In genomic region chr7:80907612-80908011, GRCh38 we compare ENCODE assay signal across 20 cellular contexts. TPM values are rescaled to one million over a fixed set of nuclear protein-coding genes. Genes with fewer than 3 reads are reported as not detected.
DNase-seq lines count a peak whose midpoint lies in the region; ATAC-seq and TF ChIP-seq lines count a peak whose summit lies in the region.
"Had no signal": no experiment of that assay in that cellular context is flagged by ENCODE, and none has a peak within 500 bp of the region (broad histone marks: within the 10 kb centered on the region; RNA-seq: fewer than 3 reads in every experiment).

No MANE protein-coding gene starts in this region.

- H3K36me3 ChIP-seq in RWPE2 (ENCODE audit: low read depth): peaks cover 60% of the 10 kb centered on the region
- no peaks in the 10 kb centered on the region for H3K36me3 ChIP-seq in hepatocyte (replicated peaks; ENCODE audit: insufficient read depth, low read depth)
- H3K36me3 ChIP-seq in psoas muscle (ENCODE audit: insufficient read depth in 1 of 2, low read depth in 1 of 2): no peaks in the 10 kb centered on the region
- H3K36me3 ChIP-seq: HAP-1 had no signal

- H3K9me3 ChIP-seq in RWPE2 (ENCODE audit: severe bottlenecking) (no peaks in the 10 kb centered on the region), hepatocyte (ENCODE audit: low read depth) (no peaks in the 10 kb centered on the region), psoas muscle (no peaks in the 10 kb centered on the region)
- H3K9me3 ChIP-seq: HAP-1 had no signal

- intact Hi-C loops in psoas muscle (cut with DNase I): no loop called here

- no peaks in the 10 kb centered on the region for H4K20me1 ChIP-seq in hepatocyte (ENCODE audit: insufficient read depth, poor library complexity, severe bottlenecking)

- peak overlapping the region; percentile 4 for H3K4me2 ChIP-seq in hepatocyte
- H3K4me2 ChIP-seq: PC-9 had no signal

- peak overlapping the region; percentile 30 for H3K27ac ChIP-seq in RWPE2 (ENCODE audit: poor library complexity, severe bottlenecking)
- no peak overlapping the region for H3K27ac ChIP-seq in hepatocyte
- peak overlapping the region; percentile 81 for H3K27ac ChIP-seq in psoas muscle
- H3K27ac ChIP-seq: HL-60, PC-9 had no signal

- no peak for TF ChIP-seq CTCF in RWPE2 (IDR thresholded peaks at IDR 0.05; ENCODE audit: poor library complexity, severe bottlenecking)
- no peak for TF ChIP-seq CTCF in hepatocyte (IDR thresholded peaks at IDR 0.05; ENCODE audit: poor library complexity)
- no peak for TF ChIP-seq CTCF in psoas muscle (IDR thresholded peaks at IDR 0.05)

- H2AFZ ChIP-seq in hepatocyte: no peak overlapping the region
- H2AFZ ChIP-seq: PC-9 had no signal

- peaks cover 8% of the 10 kb centered on the region for H3K79me2 ChIP-seq in hepatocyte

- peak; percentile 45 for DNase-seq in DMS114 treated with DMSO at 0.1 percent for 48 hours (lab: John Stamatoyannopoulos, UW; ENCODE audit: unreplicated experiment)
- DNase-seq in RWPE2 (ENCODE audit: low spot score): no peak
- DNase-seq in hepatocyte (ENCODE audit: low spot score): no peak
- DNase-seq in psoas muscle: no peak
- no peak for DNase-seq in UCSD-AML1 (lab: John Stamatoyannopoulos, UW; ENCODE audit: unreplicated experiment)
- DNase-seq in activated naive CD4-positive, alpha-beta T cell treated with anti-CD3 and anti-CD28 coated beads, Interleukin-2, amount 50 U/mL, for 16 hours: no peak
- DNase-seq: GOT3, HFFc6, NCI-H1092, NCI-H1417 treated with DMSO at 0.1 percent for 48 hours, NCI-H1694 treated with DMSO at 0.1 percent for 48 hours, NCI-H2081, NCI-H2227 treated with DMSO at 0.1 percent for 48 hours, NCI-H526 treated with DMSO at 0.1 percent for 48 hours, PC-9, SHP77 had no signal

- WGBS in hepatocyte (ENCODE audit: low lambda C conversion rate, missing lambda C conversion rate): 61% methylated on average over 4 of the region's 4 CpGs
- 61 to 71% (median 62%) methylated on average over 4 of the region's 4 CpGs for WGBS in psoas muscle, 3 donors

- H3K27me3 ChIP-seq in RWPE2 (ENCODE audit: insufficient read depth, poor library complexity, severe bottlenecking): no peaks in the 10 kb centered on the region
- H3K27me3 ChIP-seq in hepatocyte: no peaks in the 10 kb centered on the region
- H3K27me3 ChIP-seq in psoas muscle (ENCODE audit: insufficient read depth in 3 of 3, low read length in 2 of 3): no peaks in the 10 kb centered on the region

- H3K9me2 ChIP-seq in hepatocyte (replicated peaks; ENCODE audit: insufficient read depth): no peaks in the 10 kb centered on the region

- H3K4me1 ChIP-seq in RWPE2 (ENCODE audit: insufficient read depth, poor library complexity, severe bottlenecking) (peaks cover 44% of the 10 kb centered on the region), hepatocyte (ENCODE audit: insufficient read depth) (no peaks in the 10 kb centered on the region), psoas muscle (peaks cover 36% of the 10 kb centered on the region)

- no peak overlapping the region for H3K4me3 ChIP-seq in RWPE2 (ENCODE audit: severe bottlenecking)
- no peak overlapping the region for H3K4me3 ChIP-seq in hepatocyte
- H3K4me3 ChIP-seq in psoas muscle: peak overlapping the region; percentile 55
- H3K4me3 ChIP-seq: HAP-1, PC-9 had no signal

- no peak for ATAC-seq in RWPE2 (ENCODE audit: low read depth)
- no peak for ATAC-seq in psoas muscle
- ATAC-seq in GM19397 (IDR thresholded peaks at IDR 0.05; ENCODE audit: unreplicated experiment): no peak

RNA-seq across cellular contexts. Expression of gene SEMA3C, which starts 11.2 kb away (rescaled TPM):
- total RNA-seq in hepatocyte: 134 and 139 TPM in 2 replicates
- polyA plus RNA-seq in hepatocyte: 34.8 and 37.1 TPM in 2 replicates
- total RNA-seq in psoas muscle: 10 to 100 TPM; 15.1 to 63.1 (median 24.2) TPM
- 10 to 100 TPM in 2 of 3 donors, 1 to 10 TPM in 1; 6.6 to 19.5 (median 15.7) TPM for polyA plus RNA-seq in psoas muscle
- total RNA-seq: B cell had no signal
